8 cellular contexts compared by ENCODE assay signal in genomic region chrX:101408530-101408836, GRCh38. TPM values are rescaled to one million over a fixed set of nuclear protein-coding genes. Genes with fewer than 3 reads are reported as not detected.
DNase-seq lines count a peak whose midpoint lies in the region; ATAC-seq, FAIRE-seq and TF ChIP-seq lines count a peak whose summit lies in the region.

No MANE protein-coding gene starts in this region.

- peak overlapping the region; percentile 95 for H3K27ac Mint-ChIP-seq in Caco-2 (ENCODE audit: unreplicated experiment)

- peak overlapping the region; percentile 72 to 84 for H3K9ac ChIP-seq in mucosa of rectum (ENCODE audit: low read depth in 1 of 2, low read length in 2 of 2)

- intact Hi-C loops in Caco-2 (cut with micrococcal nuclease; ENCODE audit: unreplicated experiment), result no loop called here

- TF ChIP-seq CTCF in Caco-2 (IDR thresholded peaks at IDR 0.05; ENCODE audit: insufficient read depth in 1 of 2, low read depth in 1 of 2, low read length in 1 of 2, severe bottlenecking in 1 of 2, unreplicated experiment in 1 of 2), result no peak
- TF ChIP-seq CTCF in bronchial epithelial cell (IDR thresholded peaks at IDR 0.05; ENCODE audit: insufficient read depth, low read length, severe bottlenecking), result peak; percentile 2

- no peaks in the 10 kb centered on the region for H3K9me3 Mint-ChIP-seq in Caco-2 (ENCODE audit: unreplicated experiment)

- ATAC-seq in HG03439 (IDR thresholded peaks at IDR 0.05; ENCODE audit: unreplicated experiment), result peak; percentile 26

- peak overlapping the region; percentile 64 for H3K4me3 ChIP-seq in Caco-2 (ENCODE audit: low read depth, low read length)
- H3K4me3 ChIP-seq in bronchial epithelial cell (ENCODE audit: low read depth, low read length), result peak overlapping the region; percentile 61
- peak overlapping the region; percentile 86 to 88 for H3K4me3 ChIP-seq in mucosa of rectum (ENCODE audit: low read length in 2 of 2)

- H3K27me3 ChIP-seq in Caco-2 (replicated peaks; ENCODE audit: control insufficient read depth, insufficient read depth, low read length) (no peaks in the 10 kb centered on the region), bronchial epithelial cell (ENCODE audit: control insufficient read depth, insufficient read depth, low read length) (no peaks in the 10 kb centered on the region), mucosa of rectum (ENCODE audit: control insufficient read depth in 2 of 2, insufficient read depth in 2 of 2, low read length in 2 of 2) (peaks cover 0 to 3% of the 10 kb centered on the region in 2 donors)

- DNase-seq in Caco-2 (no peak), bronchial epithelial cell (ENCODE audit: low read depth) (no peak), Ammon's horn (ENCODE audit: low spot score) (no peak), germinal center (ENCODE audit: low spot score) (no peak), CD1c-positive myeloid dendritic cell (ENCODE audit: extremely low spot score) (no peak), urothelium cell line (ENCODE audit: low spot score) (no peak)

- peaks cover 32% of the 10 kb centered on the region for H3K36me3 Mint-ChIP-seq in Caco-2 (ENCODE audit: insufficient read depth, unreplicated experiment)

- no peaks in the 10 kb centered on the region for H3K4me1 ChIP-seq in Caco-2
- H3K4me1 ChIP-seq in mucosa of rectum (ENCODE audit: control insufficient read depth in 2 of 2, insufficient read depth in 2 of 2, low read length in 2 of 2), result peaks cover 4 to 10% of the 10 kb centered on the region in 2 donors

- TSS peak; percentile 76 for BruUV-seq in Caco-2 (replicated peaks; lab: Mats Ljungman, UMichigan)

- H3K9me3 ChIP-seq in Caco-2, result no peaks in the 10 kb centered on the region
- H3K9me3 ChIP-seq in mucosa of rectum (ENCODE audit: control insufficient read depth in 2 of 2, low read length in 2 of 2), result no peaks in the 10 kb centered on the region

- POLR2A ChIA-PET in Caco-2 (lab: Charles Lee), result no interaction called here

- peak overlapping the region; percentile 88 to 91 for H3K27ac ChIP-seq in mucosa of rectum (ENCODE audit: low read depth in 2 of 2, low read length in 2 of 2)

- peak overlapping the region; percentile 91 for H3K4me3 Mint-ChIP-seq in Caco-2 (ENCODE audit: unreplicated experiment)

- no peaks in the 10 kb centered on the region for H3K27me3 Mint-ChIP-seq in Caco-2 (ENCODE audit: insufficient read depth, unreplicated experiment)

- H3K4me1 Mint-ChIP-seq in Caco-2 (ENCODE audit: low read depth, unreplicated experiment), result no peaks in the 10 kb centered on the region

- CTCF ChIA-PET in Caco-2 (lab: Charles Lee), result no interaction called here

- no peak for FAIRE-seq in bronchial epithelial cell (lab: Jason Lieb, UNC)
- no peak for FAIRE-seq in urothelium cell line (lab: Jason Lieb, UNC)

- H3K36me3 ChIP-seq in Caco-2 (ENCODE audit: control insufficient read depth, insufficient read depth, low read length) (no peaks in the 10 kb centered on the region), bronchial epithelial cell (ENCODE audit: control insufficient read depth, insufficient read depth, low read length) (peaks cover 1% of the 10 kb centered on the region), mucosa of rectum (ENCODE audit: control insufficient read depth in 2 of 2, insufficient read depth in 2 of 2, low read length in 2 of 2) (peaks cover 5 to 10% of the 10 kb centered on the region in 2 donors)

RNA-seq across cellular contexts. Expression of gene HNRNPH2, which starts 0.5 kb away (rescaled TPM):
- 46.1 TPM in 2 replicates for total RNA-seq in Caco-2 (2022)
- total RNA-seq in bronchial epithelial cell, result 104 and 110 TPM in 2 replicates

RNA-seq across cellular contexts. Expression of gene GLA, which starts 0.8 kb away (rescaled TPM):
- total RNA-seq in Caco-2 (2022), result 46.0 and 53.2 TPM in 2 replicates
- 9.0 and 15.0 TPM in 2 replicates for total RNA-seq in bronchial epithelial cell

RNA-seq across cellular contexts. Expression of gene RPL36A, which starts 17.7 kb away (rescaled TPM):
- total RNA-seq in Caco-2 (2022) (377 and 381 TPM in 2 replicates), bronchial epithelial cell (736 and 1,171 TPM in 2 replicates)

RNA-seq across cellular contexts. Expression of gene BTK, which starts 22.5 kb away (rescaled TPM):
- total RNA-seq in Caco-2 (2022) (not detected in 2 replicates), bronchial epithelial cell (under 0.01 TPM in 1 of 2 replicates, not detected in the other)

RNA-seq across cellular contexts. Expression of gene TIMM8A, which starts 59.9 kb away (rescaled TPM):
- total RNA-seq in Caco-2 (2022) (21.6 and 23.3 TPM in 2 replicates), bronchial epithelial cell (4.4 and 7.4 TPM in 2 replicates)
